ENCODE assay signal across 8 cellular contexts in the genomic region with DNA sequence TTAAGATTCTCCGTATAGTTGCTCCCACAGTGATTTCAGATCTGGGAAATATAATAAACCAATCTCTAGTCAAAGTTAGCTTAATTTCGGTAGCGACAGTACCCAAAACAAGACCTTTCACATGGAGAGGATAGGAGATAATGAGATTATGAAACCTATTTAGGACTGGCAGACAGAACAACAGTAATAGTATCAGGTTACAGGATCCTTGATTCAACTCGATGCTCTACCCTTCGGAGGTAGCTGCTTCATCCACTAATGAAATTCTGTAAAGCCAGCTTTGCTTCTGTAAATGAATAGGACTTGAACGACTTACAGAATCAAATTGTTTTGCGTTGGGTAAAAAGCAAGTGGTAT. TPM values are rescaled to one million over a fixed set of nuclear protein-coding genes. Genes with fewer than 3 reads are reported as not detected.
DNase-seq lines count a peak whose midpoint lies in the region; ATAC-seq and FAIRE-seq lines count a peak whose summit lies in the region.

No MANE protein-coding gene starts in this region.

- H3K27me3 Mint-ChIP-seq in activated T-cell treated with anti-CD3 and anti-CD28 coated beads, Interleukin-2, amount 50 U/mL, for 72 hours (ENCODE audit: low read depth) = no peaks in the 10 kb centered on the region
- no peaks in the 10 kb centered on the region for H3K27me3 Mint-ChIP-seq in naive thymus-derived CD8-positive, alpha-beta T cell

- H3K36me3 ChIP-seq in duodenal mucosa (ENCODE audit: control insufficient read depth in 1 of 2, insufficient read depth in 2 of 2, low read length in 2 of 2) = no peaks in the 10 kb centered on the region

- H3K36me3 Mint-ChIP-seq in activated T-cell treated with anti-CD3 and anti-CD28 coated beads, Interleukin-2, amount 50 U/mL, for 72 hours (ENCODE audit: insufficient read depth in 2 of 2) = peaks cover 6 to 7% of the 10 kb centered on the region in 2 donors
- peaks cover 0 to 4% (median 0%) of the 10 kb centered on the region in 3 donors for H3K36me3 Mint-ChIP-seq in naive thymus-derived CD8-positive, alpha-beta T cell

- peak overlapping the region; percentile 77 for H3K27ac Mint-ChIP-seq in activated T-cell treated with anti-CD3 and anti-CD28 coated beads, Interleukin-2, amount 50 U/mL, for 72 hours
- peak overlapping the region; percentile 72 to 99 (median 96) for H3K27ac Mint-ChIP-seq in naive thymus-derived CD8-positive, alpha-beta T cell

- no peaks in the 10 kb centered on the region for H3K9me3 Mint-ChIP-seq in activated T-cell treated with anti-CD3 and anti-CD28 coated beads, Interleukin-2, amount 50 U/mL, for 72 hours
- no peaks in the 10 kb centered on the region for H3K9me3 Mint-ChIP-seq in naive thymus-derived CD8-positive, alpha-beta T cell

- no peak for FAIRE-seq in RCC 7860 (lab: Jason Lieb, UNC)

- no peak for ATAC-seq in activated T-cell treated with anti-CD3 and anti-CD28 coated beads, Interleukin-2, amount 50 U/mL, for 72 hours (replicated peaks in 1 of 2)
- ATAC-seq in HG03135 (IDR thresholded peaks at IDR 0.05; ENCODE audit: unreplicated experiment) (peak; percentile 7), HG03039 (IDR thresholded peaks at IDR 0.05; ENCODE audit: unreplicated experiment) (no peak)
- no peak for ATAC-seq in naive thymus-derived CD8-positive, alpha-beta T cell

- DNase-seq in activated T-cell treated with anti-CD3 and anti-CD28 coated beads, Interleukin-2, amount 50 U/mL, for 72 hours = no peak
- no peak for DNase-seq in activated T-cell treated with anti-CD3 and anti-CD28 coated beads for 4 hours
- peak; percentile 58 for DNase-seq in RCC 7860 (ENCODE audit: low spot score)
- no peak for DNase-seq in naive thymus-derived CD8-positive, alpha-beta T cell
- DNase-seq in effector CD4-positive, alpha-beta T cell = no peak

- H3K27ac ChIP-seq in duodenal mucosa (ENCODE audit: low read depth, low read length) = peak overlapping the region; percentile 57

- H3K4me1 ChIP-seq in duodenal mucosa (ENCODE audit: control insufficient read depth in 1 of 2, insufficient read depth in 2 of 2, low read length in 2 of 2) = peaks cover 14 to 15% of the 10 kb centered on the region in 2 donors

- H3K9me3 ChIP-seq in duodenal mucosa (ENCODE audit: control insufficient read depth in 1 of 2, low read length in 2 of 2) = no peaks in the 10 kb centered on the region

- POLR2A ChIA-PET in naive thymus-derived CD8-positive, alpha-beta T cell (lab: Charles Lee) = interaction anchor here (0.6 to 2.1 kb wide), 14 partner anchors 28 to 1378 kb away, joined by 3 to 23 read pairs (median 6); partner anchors contain the start of genes ORC3, PNRC1, RARS2 and RNGTT

- H3K4me3 Mint-ChIP-seq in activated T-cell treated with anti-CD3 and anti-CD28 coated beads, Interleukin-2, amount 50 U/mL, for 72 hours = peak overlapping the region; percentile 90 to 97
- H3K4me3 Mint-ChIP-seq in naive thymus-derived CD8-positive, alpha-beta T cell = peak overlapping the region; percentile 91 to 99 (median 94)

- peak overlapping the region; percentile 89 to 93 for H3K4me3 ChIP-seq in duodenal mucosa (ENCODE audit: low read depth in 1 of 2, low read length in 2 of 2)

- no peaks in the 10 kb centered on the region for H3K27me3 ChIP-seq in duodenal mucosa (ENCODE audit: control insufficient read depth in 1 of 2, insufficient read depth in 2 of 2, low read length in 2 of 2)

- H3K9ac ChIP-seq in duodenal mucosa (ENCODE audit: low read depth in 1 of 2, low read length in 2 of 2) = peak overlapping the region; percentile 76 to 83

- peaks cover 64% of the 10 kb centered on the region for H3K4me1 Mint-ChIP-seq in activated T-cell treated with anti-CD3 and anti-CD28 coated beads, Interleukin-2, amount 50 U/mL, for 72 hours (ENCODE audit: low read depth)
- H3K4me1 Mint-ChIP-seq in naive thymus-derived CD8-positive, alpha-beta T cell = peaks cover 10 to 45% (median 35%) of the 10 kb centered on the region in 4 donors

RNA-seq across cellular contexts. Expression of gene AKIRIN2, which starts 0.5 kb away (rescaled TPM):
- 10 to 100 TPM; 64.5 to 71.0 TPM for total RNA-seq in activated T-cell treated with anti-CD3 and anti-CD28 coated beads, Interleukin-2, amount 50 U/mL, for 72 hours
- 10 to 100 TPM; 57.4 to 58.0 TPM for total RNA-seq in naive thymus-derived CD8-positive, alpha-beta T cell
- polyA plus RNA-seq in naive thymus-derived CD8-positive, alpha-beta T cell = 10 to 100 TPM; 20.2 to 33.4 (median 27.2) TPM
